ENCODE assay signal across 15 cellular contexts in genomic region chr15:34119291-34119690, GRCh38. TPM values are rescaled to one million over a fixed set of nuclear protein-coding genes. Genes with fewer than 3 reads are reported as not detected.
A peak's percentile ranks its signal among the peaks of the same experiment; 100 is the strongest.
DNase-seq lines count a peak whose midpoint lies in the region; ATAC-seq and TF ChIP-seq lines count a peak whose summit lies in the region.
"Had no signal": no experiment of that assay in that cellular context is flagged by ENCODE, and none has a peak within 500 bp of the region (broad histone marks: within the 10 kb centered on the region; RNA-seq: fewer than 3 reads in every experiment).

No MANE protein-coding gene starts in this region.

- DNase-seq in DMS 273 treated with DMSO at 0.1 percent for 48 hours (lab: John Stamatoyannopoulos, UW) (peak; percentile 60), LNCaP clone FGC (ENCODE audit: low read depth) (peak; percentile 23), SW480 (ENCODE audit: low spot score) (peak; percentile 13), left colon (no peak), COR-L47 (lab: John Stamatoyannopoulos, UW) (no peak)
- no peak for DNase-seq in activated naive CD8-positive, alpha-beta T cell treated with anti-CD3 and anti-CD28 coated beads, Interleukin-2, amount 50 U/mL, for 24 hours
- DNase-seq: activated gamma-delta T cell treated with Interleukin-2 at 50 U/mL for 16 hours, BE2C, kidney, NCI-H1694, NCI-H774, thyroid gland had no signal

- intact Hi-C loops in left colon (cut with DNase I, micrococcal nuclease): no loop called here

- ATAC-seq in left colon (peak; percentile 59), HG03439 (IDR thresholded peaks at IDR 0.05; ENCODE audit: unreplicated experiment) (no peak), HG02884 (IDR thresholded peaks at IDR 0.05; ENCODE audit: unreplicated experiment) (no peak)
- ATAC-seq in activated naive CD8-positive, alpha-beta T cell treated with anti-CD3 and anti-CD28 coated beads, Interleukin-2, amount 50 U/mL, for 24 hours: no peak

- H3K27me3 Mint-ChIP-seq in activated naive CD8-positive, alpha-beta T cell treated with anti-CD3 and anti-CD28 coated beads, Interleukin-2, amount 50 U/mL, for 24 hours: peaks cover 23% of the 10 kb centered on the region

- H3K27ac Mint-ChIP-seq in activated naive CD8-positive, alpha-beta T cell treated with anti-CD3 and anti-CD28 coated beads, Interleukin-2, amount 50 U/mL, for 24 hours: no peak overlapping the region

- TF ChIP-seq CTCF in LNCaP clone FGC (IDR thresholded peaks at IDR 0.05; ENCODE audit: control insufficient read depth, extremely low read depth, insufficient read depth): peak; percentile 31

- H3K4me3 Mint-ChIP-seq in activated naive CD8-positive, alpha-beta T cell treated with anti-CD3 and anti-CD28 coated beads, Interleukin-2, amount 50 U/mL, for 24 hours: no peak overlapping the region

- no peaks in the 10 kb centered on the region for H3K36me3 Mint-ChIP-seq in activated naive CD8-positive, alpha-beta T cell treated with anti-CD3 and anti-CD28 coated beads, Interleukin-2, amount 50 U/mL, for 24 hours (ENCODE audit: low read depth)

- H3K9me3 Mint-ChIP-seq in activated naive CD8-positive, alpha-beta T cell treated with anti-CD3 and anti-CD28 coated beads, Interleukin-2, amount 50 U/mL, for 24 hours: no peaks in the 10 kb centered on the region

- no peaks in the 10 kb centered on the region for H3K4me1 Mint-ChIP-seq in activated naive CD8-positive, alpha-beta T cell treated with anti-CD3 and anti-CD28 coated beads, Interleukin-2, amount 50 U/mL, for 24 hours

- H3K4me3 ChIP-seq in LNCaP clone FGC (ENCODE audit: low read depth, low read length): no peak overlapping the region
- H3K4me3 ChIP-seq: prostate gland, thyroid gland had no signal

RNA-seq across cellular contexts. Expression of gene PGBD4, which starts 17.4 kb away (rescaled TPM):
- total RNA-seq in left colon: 1 to 10 TPM; 1.3 to 1.4 TPM

RNA-seq across cellular contexts. Expression of gene EMC7, which starts 17.6 kb away (rescaled TPM):
- 10 to 100 TPM; 66.3 to 67.4 TPM for total RNA-seq in left colon

Comparison
In these comparisons a context has a peak if more than half of its experiments do, and no peak if none do; other contexts are left out.
1. DNase-seq: peak in DMS 273 treated with DMSO at 0.1 percent for 48 hours (single experiment), LNCaP clone FGC (single experiment) and SW480 (single experiment); none in left colon (0 of 2), COR-L47 (single experiment) and activated naive CD8-positive, alpha-beta T cell treated with anti-CD3 and anti-CD28 coated beads, Interleukin-2, amount 50 U/mL, for 24 hours (single experiment).